Comparison of ENCODE assay signal across 8 cellular contexts in the genomic region with DNA sequence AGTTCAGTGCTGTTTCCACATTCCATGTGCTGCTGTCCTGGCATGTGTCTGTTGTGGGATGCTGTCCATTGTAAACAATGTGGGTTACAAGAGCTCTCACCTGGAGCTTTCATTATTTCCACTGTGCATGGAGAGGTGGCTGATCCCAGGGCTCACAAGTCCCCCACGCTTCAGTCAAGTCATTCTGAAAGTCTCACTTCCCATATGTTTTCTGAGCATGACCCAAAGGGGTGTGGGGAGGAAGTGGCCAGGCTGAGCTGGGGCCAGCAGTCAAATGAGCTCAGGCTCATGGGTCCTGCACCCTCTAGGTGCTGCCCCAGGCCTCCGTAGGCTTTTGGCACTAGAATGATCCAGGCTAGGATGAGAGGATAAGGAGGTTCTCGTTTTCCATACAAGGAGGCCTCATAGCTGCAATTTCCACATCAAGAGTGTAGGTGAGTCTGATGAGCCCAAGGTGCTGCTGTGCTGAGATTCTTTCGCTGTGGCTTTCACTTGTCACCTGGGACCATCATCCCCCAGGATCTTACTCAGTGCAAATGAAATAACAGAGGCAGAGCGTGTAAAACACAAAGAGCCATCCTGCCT. TPM values are rescaled to one million over a fixed set of nuclear protein-coding genes. Genes with fewer than 3 reads are reported as not detected.
DNase-seq lines count a peak whose midpoint lies in the region; ATAC-seq and TF ChIP-seq lines count a peak whose summit lies in the region.

No MANE protein-coding gene starts in this region.

- POLR2A ChIA-PET in CD4-positive, alpha-beta T cell (lab: Charles Lee): interaction anchor here (0.9 to 22.8 kb wide), 12 partner anchors 4 to 98 kb away, joined by 3 to 472 read pairs (median 8); a partner anchor contains a TSS

- H3K9me3 Mint-ChIP-seq in CD4-positive, alpha-beta T cell: no peaks in the 10 kb centered on the region
- no peaks in the 10 kb centered on the region for H3K9me3 Mint-ChIP-seq in activated T-helper 1 cell treated with anti-CD3 and anti-CD28 coated beads, Interleukin-12 subunit alpha, Interleukin-12 subunit beta, Interleukin-2, Interleukin-4 antibody, amounts not matched to agents 30 ng/mL and 10 ng/mL and 1 ng/mL, durations not matched to agents 14 hours and 24 hours and 36 hours
- H3K9me3 Mint-ChIP-seq in glutamatergic neuron (ENCODE audit: unreplicated experiment): peaks cover 2% of the 10 kb centered on the region

- H3K4me1 Mint-ChIP-seq in CD4-positive, alpha-beta T cell (ENCODE audit: low read depth): peaks cover 66% of the 10 kb centered on the region
- peaks cover 96% of the 10 kb centered on the region for H3K4me1 Mint-ChIP-seq in activated T-helper 1 cell treated with anti-CD3 and anti-CD28 coated beads, Interleukin-12 subunit alpha, Interleukin-12 subunit beta, Interleukin-2, Interleukin-4 antibody, amounts not matched to agents 30 ng/mL and 10 ng/mL and 1 ng/mL, durations not matched to agents 14 hours and 24 hours and 36 hours (ENCODE audit: low read depth)
- peaks cover 8% of the 10 kb centered on the region for H3K4me1 Mint-ChIP-seq in glutamatergic neuron (ENCODE audit: low read depth, unreplicated experiment)

- no peaks in the 10 kb centered on the region for H3K27me3 ChIP-seq in CD4-positive, alpha-beta T cell (ENCODE audit: control insufficient read depth, insufficient read depth, low read length)
- no peaks in the 10 kb centered on the region for H3K27me3 ChIP-seq in spleen (replicated peaks in 1 of 7)

- peaks cover 100% of the 10 kb centered on the region for H3K36me3 Mint-ChIP-seq in CD4-positive, alpha-beta T cell (ENCODE audit: low read depth)
- peaks cover 83% of the 10 kb centered on the region for H3K36me3 Mint-ChIP-seq in activated T-helper 1 cell treated with anti-CD3 and anti-CD28 coated beads, Interleukin-12 subunit alpha, Interleukin-12 subunit beta, Interleukin-2, Interleukin-4 antibody, amounts not matched to agents 30 ng/mL and 10 ng/mL and 1 ng/mL, durations not matched to agents 14 hours and 24 hours and 36 hours (ENCODE audit: low read depth)
- no peaks in the 10 kb centered on the region for H3K36me3 Mint-ChIP-seq in glutamatergic neuron (ENCODE audit: unreplicated experiment)

- peak overlapping the region in 7 of 8 donors; percentile 18 to 87 (median 68) for H3K4me3 ChIP-seq in spleen

- ATAC-seq in CD4-positive, alpha-beta T cell (ENCODE audit: poor library complexity): no peak
- peak; percentile 68 for ATAC-seq in HG03159 (IDR thresholded peaks at IDR 0.05; ENCODE audit: unreplicated experiment)

- intact Hi-C loops in CD4-positive, alpha-beta T cell (cut with DNase I, micrococcal nuclease): no loop called here
- intact Hi-C loops in activated T-helper 1 cell treated with anti-CD3 and anti-CD28 coated beads, Interleukin-12 subunit alpha, Interleukin-12 subunit beta, Interleukin-2, Interleukin-4 antibody, amounts not matched to agents 30 ng/mL and 10 ng/mL and 1 ng/mL, durations not matched to agents 14 hours and 24 hours and 36 hours (cut with micrococcal nuclease): loop anchor here (1.0 kb wide), 3 partner anchors 8 to 27 kb away; a partner anchor contains a TSS
- intact Hi-C loops in spleen (cut with DNase I; ENCODE audit: low total_unique reads): no loop called here

- CTCF ChIA-PET in CD4-positive, alpha-beta T cell (lab: Charles Lee): interaction anchor here (0.6 to 6.4 kb wide), 3 partner anchors 27 to 35 kb away, joined by 3 to 35 read pairs (median 3); no protein-coding TSS in a partner anchor

- H3K27me3 Mint-ChIP-seq in CD4-positive, alpha-beta T cell: no peaks in the 10 kb centered on the region
- no peaks in the 10 kb centered on the region for H3K27me3 Mint-ChIP-seq in activated T-helper 1 cell treated with anti-CD3 and anti-CD28 coated beads, Interleukin-12 subunit alpha, Interleukin-12 subunit beta, Interleukin-2, Interleukin-4 antibody, amounts not matched to agents 30 ng/mL and 10 ng/mL and 1 ng/mL, durations not matched to agents 14 hours and 24 hours and 36 hours (ENCODE audit: insufficient read depth)
- peaks cover 4% of the 10 kb centered on the region for H3K27me3 Mint-ChIP-seq in glutamatergic neuron (ENCODE audit: unreplicated experiment)

- peak in 1 of 3 donors; percentile 16 for TF ChIP-seq POLR2A in spleen (IDR thresholded peaks at IDR 0.05)

- no peak for DNase-seq in CD4-positive, alpha-beta T cell
- DNase-seq in GM19238 (ENCODE audit: insufficient read length, low spot score) (peak; percentile 53), spleen (peak; percentile 91), NCI-H526 (lab: John Stamatoyannopoulos, UW) (no peak), glutamatergic neuron (no peak), NCI-H1105 (lab: John Stamatoyannopoulos, UW) (no peak)
- peak; percentile 50 for DNase-seq in activated T-helper 1 cell treated with anti-CD3 and anti-CD28 coated beads, Interleukin-12 subunit alpha, Interleukin-12 subunit beta, Interleukin-2, Interleukin-4 antibody, amounts not matched to agents 30 ng/mL and 10 ng/mL and 1 ng/mL, durations not matched to agents 14 hours and 24 hours and 36 hours (ENCODE audit: low spot score)

- 43 to 62% (median 51%) methylated on average over 5 of the region's 5 CpGs for WGBS in spleen, 5 donors

- no peak for TF ChIP-seq CTCF in CD4-positive, alpha-beta T cell (IDR thresholded peaks at IDR 0.05)
- TF ChIP-seq CTCF in spleen (IDR thresholded peaks at IDR 0.05 in 8 of 11, conservative IDR thresholded peaks at IDR 0.05 in 3 of 11): no peak
- TF ChIP-seq CTCF in glutamatergic neuron (IDR thresholded peaks at IDR 0.05; ENCODE audit: partially characterized antibody, unreplicated experiment): no peak

- H3K27ac Mint-ChIP-seq in CD4-positive, alpha-beta T cell: peak overlapping the region; percentile 92
- H3K27ac Mint-ChIP-seq in activated T-helper 1 cell treated with anti-CD3 and anti-CD28 coated beads, Interleukin-12 subunit alpha, Interleukin-12 subunit beta, Interleukin-2, Interleukin-4 antibody, amounts not matched to agents 30 ng/mL and 10 ng/mL and 1 ng/mL, durations not matched to agents 14 hours and 24 hours and 36 hours: peak overlapping the region; percentile 87
- no peak overlapping the region for H3K27ac Mint-ChIP-seq in glutamatergic neuron (ENCODE audit: unreplicated experiment)

- peak overlapping the region; percentile 99 for H3K4me3 Mint-ChIP-seq in CD4-positive, alpha-beta T cell
- H3K4me3 Mint-ChIP-seq in activated T-helper 1 cell treated with anti-CD3 and anti-CD28 coated beads, Interleukin-12 subunit alpha, Interleukin-12 subunit beta, Interleukin-2, Interleukin-4 antibody, amounts not matched to agents 30 ng/mL and 10 ng/mL and 1 ng/mL, durations not matched to agents 14 hours and 24 hours and 36 hours: peak overlapping the region; percentile 97
- no peak overlapping the region for H3K4me3 Mint-ChIP-seq in glutamatergic neuron (ENCODE audit: unreplicated experiment)

- peaks cover 41 to 100% (median 87%) of the 10 kb centered on the region in 6 donors for H3K4me1 ChIP-seq in spleen

- peaks cover 6 to 91% (median 70%) of the 10 kb centered on the region in 6 donors for H3K36me3 ChIP-seq in spleen

- peak overlapping the region; percentile 95 for H3K27ac ChIP-seq in CD4-positive, alpha-beta T cell (ENCODE audit: low read depth, low read length)
- H3K27ac ChIP-seq in spleen: peak overlapping the region; percentile 49 to 98 (median 92)

- H3K9me3 ChIP-seq in CD4-positive, alpha-beta T cell (ENCODE audit: control insufficient read depth, low read length): no peaks in the 10 kb centered on the region
- H3K9me3 ChIP-seq in spleen: no peaks in the 10 kb centered on the region

RNA-seq across cellular contexts. Expression of a gene that starts 22.0 kb away (rescaled TPM):
- total RNA-seq in CD4-positive, alpha-beta T cell: 1 to 10 TPM; 9.7 to 9.8 TPM
- 4.5 and 4.6 TPM in 2 replicates for total RNA-seq in activated T-helper 1 cell treated with anti-CD3 and anti-CD28 coated beads, Interleukin-12 subunit alpha, Interleukin-12 subunit beta, Interleukin-2, Interleukin-4 antibody, amounts not matched to agents 30 ng/mL and 10 ng/mL and 1 ng/mL, durations not matched to agents 14 hours and 24 hours and 36 hours
- total RNA-seq in spleen: 10 to 100 TPM in 6 of 7 donors, 1 to 10 TPM in 1; 6.4 to 18.9 (median 11.6) TPM
- polyA plus RNA-seq in spleen: 10 to 100 TPM in 1 of 3 donors, 1 to 10 TPM in 2; 7.7 to 10.4 (median 9.0) TPM
- total RNA-seq in glutamatergic neuron (ENCODE audit: unreplicated experiment): 3.1 TPM

Comparison
In these comparisons a context has a peak if more than half of its experiments do, and no peak if none do; other contexts are left out.
1. DNase-seq: peak in GM19238 (single experiment), activated T-helper 1 cell treated with anti-CD3 and anti-CD28 coated beads, Interleukin-12 subunit alpha, Interleukin-12 subunit beta, Interleukin-2, Interleukin-4 antibody, amounts not matched to agents 30 ng/mL and 10 ng/mL and 1 ng/mL, durations not matched to agents 14 hours and 24 hours and 36 hours (single experiment) and spleen (single experiment); none in CD4-positive, alpha-beta T cell (0 of 10), NCI-H526 (0 of 2), glutamatergic neuron (single experiment) and NCI-H1105 (single experiment).